Comparison of ENCODE assay signal across 22 cellular contexts in the genomic region with DNA sequence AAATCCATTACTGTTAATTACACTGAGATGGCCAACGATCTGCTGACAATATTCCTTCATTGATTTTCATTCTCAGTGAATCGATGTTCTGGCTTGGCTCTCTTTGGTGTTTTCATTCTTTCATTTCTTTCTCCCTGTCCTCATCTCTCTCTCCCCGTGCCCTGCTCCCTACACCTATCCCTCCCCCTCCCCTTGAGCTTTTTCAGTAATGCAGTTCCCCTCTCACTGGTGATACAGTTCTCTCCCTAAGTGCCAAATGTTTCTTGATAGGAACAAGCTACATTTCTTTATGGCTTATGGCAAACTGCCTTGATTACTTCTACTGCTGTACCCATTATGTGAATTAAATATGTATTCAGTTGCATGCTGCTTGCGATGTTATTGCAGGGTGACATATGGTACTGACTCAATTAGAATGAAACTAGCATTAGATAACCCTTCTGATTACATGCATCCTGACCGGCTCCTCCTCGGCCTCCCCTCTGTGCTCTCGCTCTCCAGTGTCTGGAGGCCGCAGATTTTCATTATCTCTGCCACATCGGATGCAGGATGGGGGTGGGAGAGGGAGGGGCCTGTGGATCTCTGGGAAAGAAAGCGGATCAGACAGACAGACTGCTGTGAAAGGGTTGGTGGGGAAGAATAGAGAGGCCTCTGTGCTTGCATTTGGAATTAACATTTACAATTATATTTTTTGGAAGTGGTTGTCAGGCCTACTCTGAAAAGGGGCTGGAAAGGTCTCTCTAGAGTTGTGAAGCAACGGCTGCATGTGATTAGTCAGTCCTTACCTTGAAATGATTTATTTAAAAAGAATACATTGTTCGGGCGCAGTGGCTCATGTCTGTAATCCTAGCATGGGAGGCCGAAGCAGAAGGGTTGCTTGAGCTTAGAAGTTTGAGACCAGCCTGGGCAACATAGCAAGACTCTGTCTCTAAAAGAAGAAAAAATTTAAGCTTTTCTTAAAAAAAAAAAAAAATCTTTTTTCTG.
DNase-seq lines count a peak whose midpoint lies in the region; ATAC-seq, FAIRE-seq and TF ChIP-seq lines count a peak whose summit lies in the region.
"Had no signal": no experiment of that assay in that cellular context is flagged by ENCODE, and none has a peak within 500 bp of the region (broad histone marks: within the 10 kb centered on the region; RNA-seq: fewer than 3 reads in every experiment).

No MANE protein-coding gene starts in this region.

- TF ChIP-seq CTCF in nephron (IDR thresholded peaks at IDR 0.05; ENCODE audit: unreplicated experiment in 3 of 3) (no peak), HepG2 (CRISPR knock-in tag; IDR thresholded peaks at IDR 0.05) (no peak)

- H3K4me3 Mint-ChIP-seq in nephron, result no peak overlapping the region
- H3K4me3 Mint-ChIP-seq: activated CD4-positive, alpha-beta T cell treated with anti-CD3 and anti-CD28 coated beads, Interleukin-2, amount 10 ng/mL, durations not matched to agents 24 days and 14 days; CD4-positive, alpha-beta T cell; stimulated activated naive CD8-positive, alpha-beta T cell treated with anti-CD3 and anti-CD28 coated beads, Interleukin-15, amount 100 ng/mL, for 72 hours had no signal

- no peak overlapping the region for H3K4me3 ChIP-seq in HepG2 (replicated peaks in 1 of 3; ENCODE audit: insufficient read depth in 1 of 3, low read depth in 2 of 3, low read length in 3 of 3)
- H3K4me3 ChIP-seq: body of pancreas, left ventricle myocardium inferior, psoas muscle had no signal

- no peaks in the 10 kb centered on the region for H3K4me1 ChIP-seq in HepG2 (ENCODE audit: insufficient read depth, low read length)

- no peak for FAIRE-seq in HepG2 (lab: Jason Lieb, UNC)
- FAIRE-seq: urothelium cell line had no signal

- ATAC-seq in HepG2 (no peak), HG03097 (IDR thresholded peaks at IDR 0.05; ENCODE audit: low FRiP score, unreplicated experiment) (no peak), GM18498 (IDR thresholded peaks at IDR 0.05; ENCODE audit: unreplicated experiment) (no peak)
- ATAC-seq: body of pancreas; psoas muscle; stimulated activated naive CD8-positive, alpha-beta T cell treated with anti-CD3 and anti-CD28 coated beads, Interleukin-15, amount 100 ng/mL, for 72 hours had no signal

- no peaks in the 10 kb centered on the region for H4K20me1 ChIP-seq in HepG2 (ENCODE audit: insufficient read depth, low read length)

- H3K27me3 Mint-ChIP-seq in nephron (ENCODE audit: low read depth), result no peaks in the 10 kb centered on the region
- H3K27me3 Mint-ChIP-seq: activated CD4-positive, alpha-beta T cell treated with anti-CD3 and anti-CD28 coated beads, Interleukin-2, amount 10 ng/mL, durations not matched to agents 24 days and 14 days; CD4-positive, alpha-beta T cell; stimulated activated naive CD8-positive, alpha-beta T cell treated with anti-CD3 and anti-CD28 coated beads, Interleukin-15, amount 100 ng/mL, for 72 hours had no signal

- H3K79me2 ChIP-seq in HepG2 (ENCODE audit: insufficient read depth, low read length), result no peaks in the 10 kb centered on the region

- H3K4me2 ChIP-seq in HepG2 (ENCODE audit: low read depth, low read length), result no peak overlapping the region
- H3K4me2 ChIP-seq: KMS-11 had no signal

- CTCF ChIA-PET in HepG2 (lab: Yijun Ruan, JAX; ENCODE audit: low intra/inter-chr PET ratio, low total read pairs), result no interaction called here

- TF ChIP-seq RAD21 in HepG2 (CRISPR knock-in tag; IDR thresholded peaks at IDR 0.05), result no peak

- H3K27ac Mint-ChIP-seq in nephron, result peak overlapping the region; percentile 14 to 20 (median 17)
- H3K27ac Mint-ChIP-seq: activated CD4-positive, alpha-beta T cell treated with anti-CD3 and anti-CD28 coated beads, Interleukin-2, amount 10 ng/mL, durations not matched to agents 24 days and 14 days; CD4-positive, alpha-beta T cell; stimulated activated naive CD8-positive, alpha-beta T cell treated with anti-CD3 and anti-CD28 coated beads, Interleukin-15, amount 100 ng/mL, for 72 hours had no signal

- no peaks in the 10 kb centered on the region for H3K9me3 Mint-ChIP-seq in nephron
- H3K9me3 Mint-ChIP-seq: activated CD4-positive, alpha-beta T cell treated with anti-CD3 and anti-CD28 coated beads, Interleukin-2, amount 10 ng/mL, durations not matched to agents 24 days and 14 days; CD4-positive, alpha-beta T cell; stimulated activated naive CD8-positive, alpha-beta T cell treated with anti-CD3 and anti-CD28 coated beads, Interleukin-15, amount 100 ng/mL, for 72 hours had no signal

- H3K36me3 Mint-ChIP-seq in nephron (ENCODE audit: low read depth), result peaks cover 33% of the 10 kb centered on the region

- DNase-seq in ELF-1 (ENCODE audit: low read depth, low spot score), result peak; percentile 32
- peak; percentile 78 for DNase-seq in NCI-H446 treated with DMSO at 0.1 percent for 48 hours (lab: John Stamatoyannopoulos, UW)
- peak; percentile 61 for DNase-seq in ecto neural progenitor cell (ENCODE audit: low spot score)
- no peak for DNase-seq in HepG2 (ENCODE audit: low spot score)
- no peak for DNase-seq in islet precursor cell
- DNase-seq: activated CD4-positive, alpha-beta T cell treated with anti-CD3 and anti-CD28 coated beads, Interleukin-2, amount 10 ng/mL, durations not matched to agents 24 days and 14 days; activated naive CD4-positive, alpha-beta T cell treated with anti-CD3 and anti-CD28 coated beads, Interleukin-2, amount 50 U/mL, for 16 hours; body of pancreas; CD4-positive, alpha-beta T cell; effector CD4-positive, alpha-beta T cell; hippocampal formation; left ventricle myocardium inferior; NCI-H1105 treated with DMSO at 0.1 percent for 48 hours; psoas muscle; stimulated activated CD4-positive, alpha-beta T cell treated with anti-CD3 and anti-CD28 coated beads, Interleukin-15, amount 100 ng/mL, for 24 hours; stimulated activated naive CD8-positive, alpha-beta T cell treated with anti-CD3 and anti-CD28 coated beads, Interleukin-15, amount 100 ng/mL, for 72 hours; T1000 had no signal

- in situ Hi-C loops in HepG2 (cut with HindIII; ENCODE audit: extremely low pct_ligation_motif_present, low pct_unique_long_range_greater_than_20kb), result no loop called here

- no peak overlapping the region for H3K27ac ChIP-seq in HepG2 (ENCODE audit: extremely low read length, insufficient read depth, low read length)
- H3K27ac ChIP-seq: KMS-11, left ventricle myocardium inferior, psoas muscle had no signal

- H3K27me3 ChIP-seq in HepG2 (ENCODE audit: control insufficient read depth in 1 of 2, insufficient read depth in 2 of 2, low read length in 2 of 2), result no peaks in the 10 kb centered on the region
- H3K27me3 ChIP-seq: body of pancreas had no signal

- no TSS peak for BruUV-seq in HepG2 (replicated peaks; lab: Mats Ljungman, UMichigan)

- H3K9me3 ChIP-seq in HepG2 (ENCODE audit: low read length), result no peaks in the 10 kb centered on the region
- H3K9me3 ChIP-seq: body of pancreas, left ventricle myocardium inferior, psoas muscle had no signal

- peaks cover 12% of the 10 kb centered on the region for H3K4me1 Mint-ChIP-seq in nephron
- H3K4me1 Mint-ChIP-seq: activated CD4-positive, alpha-beta T cell treated with anti-CD3 and anti-CD28 coated beads, Interleukin-2, amount 10 ng/mL, durations not matched to agents 24 days and 14 days; stimulated activated naive CD8-positive, alpha-beta T cell treated with anti-CD3 and anti-CD28 coated beads, Interleukin-15, amount 100 ng/mL, for 72 hours had no signal

- TF ChIP-seq EP300 in HepG2 (IDR thresholded peaks at IDR 0.05; ENCODE audit: low read depth in 2 of 2, low read length in 2 of 2), result no peak
- no peak for TF ChIP-seq EP300 in HepG2 (CRISPR knock-in tag; IDR thresholded peaks at IDR 0.05; ENCODE audit: borderline replicate concordance)

- TF ChIP-seq POLR2A in HepG2 (IDR thresholded peaks at IDR 0.05; ENCODE audit: insufficient read depth in 1 of 2, low read depth in 2 of 2, low read length in 2 of 2), result no peak

- WGBS in HepG2 (ENCODE audit: low lambda C conversion rate), result 40% methylated on average over 14 of the region's 14 CpGs

- POLR2A ChIA-PET in HepG2 (lab: Yijun Ruan, JAX), result no interaction called here

- H3K9ac ChIP-seq in HepG2 (ENCODE audit: insufficient read depth, low read depth, low read length), result no peak overlapping the region
- H3K9ac ChIP-seq: KMS-11 had no signal

- intact Hi-C loops in HepG2 (cut with micrococcal nuclease; ENCODE audit: unreplicated experiment), result no loop called here

- no peaks in the 10 kb centered on the region for H3K36me3 ChIP-seq in HepG2 (replicated peaks in 1 of 2; ENCODE audit: control insufficient read depth in 1 of 2, insufficient read depth in 2 of 2, low read length in 2 of 2)
- H3K36me3 ChIP-seq: left ventricle myocardium inferior had no signal

- H2AFZ ChIP-seq in HepG2 (ENCODE audit: low read length), result no peak overlapping the region

TF ChIP-seq in HepG2, 621 proteins besides CTCF, POLR2A, EP300 and RAD21 (continues in another document):
- TF ChIP-seq ZBTB3 (CRISPR knock-in tag; IDR thresholded peaks at IDR 0.05; ENCODE audit: borderline replicate concordance, low read depth), result no peak
- no peak for TF ChIP-seq FOXA1 (IDR thresholded peaks at IDR 0.05)
- TF ChIP-seq FOXA1 (CRISPR knock-in tag; IDR thresholded peaks at IDR 0.05), result no peak
- TF ChIP-seq, protein P1, sequence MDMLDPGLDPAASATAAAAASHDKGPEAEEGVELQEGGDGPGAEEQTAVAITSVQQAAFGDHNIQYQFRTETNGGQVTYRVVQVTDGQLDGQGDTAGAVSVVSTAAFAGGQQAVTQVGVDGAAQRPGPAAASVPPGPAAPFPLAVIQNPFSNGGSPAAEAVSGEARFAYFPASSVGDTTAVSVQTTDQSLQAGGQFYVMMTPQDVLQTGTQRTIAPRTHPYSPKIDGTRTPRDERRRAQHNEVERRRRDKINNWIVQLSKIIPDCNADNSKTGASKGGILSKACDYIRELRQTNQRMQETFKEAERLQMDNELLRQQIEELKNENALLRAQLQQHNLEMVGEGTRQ (IDR thresholded peaks at IDR 0.05; ENCODE audit: low read depth, low read length), result no peak
- TF ChIP-seq, protein P1 (CRISPR knock-in tag; IDR thresholded peaks at IDR 0.05; ENCODE audit: borderline replicate concordance), result no peak

Comparison
In these comparisons a context has a peak if more than half of its experiments do, and no peak if none do; other contexts are left out.
1. DNase-seq: peak in ELF-1 (single experiment), NCI-H446 treated with DMSO at 0.1 percent for 48 hours (single experiment) and ecto neural progenitor cell (single experiment); none in HepG2 (single experiment) and islet precursor cell (single experiment).